ENCODE assay signal across 20 cellular contexts in the genomic region with DNA sequence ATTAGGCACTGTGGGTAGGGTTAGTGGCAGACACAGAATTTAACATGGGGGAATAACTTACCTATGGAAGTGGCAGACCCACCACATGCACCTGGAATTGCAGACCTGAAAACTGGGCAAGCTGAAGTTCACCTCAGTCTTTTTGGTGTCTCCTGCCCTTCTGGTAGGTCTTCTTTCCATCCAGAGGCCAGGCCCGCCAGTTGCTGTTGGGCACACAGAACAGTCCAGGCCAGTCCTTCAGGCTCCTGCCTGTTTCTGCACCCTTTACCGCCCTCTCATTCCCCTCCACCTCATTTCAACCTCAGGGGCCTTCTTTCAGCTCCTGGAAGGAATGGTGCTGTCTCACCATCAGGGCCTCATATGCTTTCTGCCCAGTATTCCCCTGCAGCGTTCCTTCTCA.
"Had no signal": no experiment of that assay in that cellular context is flagged by ENCODE, and none has a peak within 500 bp of the region (broad histone marks: within the 10 kb centered on the region; RNA-seq: fewer than 3 reads in every experiment).

No MANE protein-coding gene starts in this region.

- H3K27ac ChIP-seq: brain microvascular endothelial cell, cardiac muscle cell, Peyer's patch, RWPE1 had no signal

- H3K4me3 ChIP-seq: cardiac muscle cell, MG63, Peyer's patch had no signal

- H3K36me3 Mint-ChIP-seq: activated CD8-positive, alpha-beta memory T cell treated with anti-CD3 and anti-CD28 coated beads, Interleukin-2, amount 10 ng/mL, durations not matched to agents 7 days and 5 days; activated naive CD4-positive, alpha-beta T cell treated with anti-CD3 and anti-CD28 coated beads, Interleukin-2, amount 50 U/mL, for 72 hours had no signal

- H3K27ac Mint-ChIP-seq: activated CD8-positive, alpha-beta memory T cell treated with anti-CD3 and anti-CD28 coated beads, Interleukin-2, amount 10 ng/mL, durations not matched to agents 7 days and 5 days; activated naive CD4-positive, alpha-beta T cell treated with anti-CD3 and anti-CD28 coated beads, Interleukin-2, amount 50 U/mL, for 72 hours; T-helper 1 cell treated with Interleukin-12 subunit alpha and Interleukin-12 subunit beta and Interleukin-4 antibody, amounts not matched to agents 30 μg/mL and 1 μg/mL, for 36 hours had no signal

- H3K9me3 Mint-ChIP-seq: activated T-cell treated with anti-CD3 and anti-CD28 coated beads, Interleukin-2, amount 50 U/mL, for 4 hours; T-helper 1 cell treated with Interleukin-12 subunit alpha and Interleukin-12 subunit beta and Interleukin-4 antibody, amounts not matched to agents 30 μg/mL and 1 μg/mL, for 36 hours had no signal

- ATAC-seq: activated CD4-positive, CD25-positive, alpha-beta regulatory T cell treated with anti-CD3 and anti-CD28 coated beads, Interleukin-2, amount 50 U/mL, for 24 hours; activated CD8-positive, alpha-beta memory T cell treated with anti-CD3 and anti-CD28 coated beads, Interleukin-2, amount 10 ng/mL, durations not matched to agents 7 days and 5 days; activated naive CD4-positive, alpha-beta T cell treated with anti-CD3 and anti-CD28 coated beads, Interleukin-2, amount 50 U/mL, for 72 hours; activated T-cell treated with anti-CD3 and anti-CD28 coated beads, Interleukin-2, amount 50 U/mL, for 4 hours had no signal

- H3K27me3 Mint-ChIP-seq: activated CD8-positive, alpha-beta memory T cell treated with anti-CD3 and anti-CD28 coated beads, Interleukin-2, amount 10 ng/mL, durations not matched to agents 7 days and 5 days had no signal

- H3K27me3 ChIP-seq: brain microvascular endothelial cell, cardiac muscle cell, MG63, Peyer's patch had no signal

- H3K4me1 Mint-ChIP-seq: activated CD8-positive, alpha-beta memory T cell treated with anti-CD3 and anti-CD28 coated beads, Interleukin-2, amount 10 ng/mL, durations not matched to agents 7 days and 5 days had no signal

- H3K36me3 ChIP-seq: brain microvascular endothelial cell, cardiac muscle cell, MG63, Peyer's patch had no signal

- H3K4me3 Mint-ChIP-seq: activated CD8-positive, alpha-beta memory T cell treated with anti-CD3 and anti-CD28 coated beads, Interleukin-2, amount 10 ng/mL, durations not matched to agents 7 days and 5 days; activated T-cell treated with anti-CD3 and anti-CD28 coated beads, Interleukin-2, amount 50 U/mL, for 4 hours; T-helper 1 cell treated with Interleukin-12 subunit alpha and Interleukin-12 subunit beta and Interleukin-4 antibody, amounts not matched to agents 30 μg/mL and 1 μg/mL, for 36 hours had no signal

- DNase-seq: activated CD4-positive, alpha-beta T cell treated with anti-CD3 and anti-CD28 coated beads for 4 hours; activated CD4-positive, alpha-beta T cell treated with anti-CD3 and anti-CD28 coated beads, Interleukin-2, amount 50 U/mL, for 48 hours; activated CD8-positive, alpha-beta memory T cell treated with anti-CD3 and anti-CD28 coated beads, Interleukin-2, amount 10 ng/mL, durations not matched to agents 7 days and 5 days; activated effector memory CD4-positive, alpha-beta T cell treated with anti-CD3 and anti-CD28 coated beads, Interleukin-2, amount 50 U/mL, for 16 hours; activated naive CD4-positive, alpha-beta T cell treated with Interleukin-2 at 50 U/mL for 16 hours; activated T-cell treated with anti-CD3 and anti-CD28 coated beads, Interleukin-2, amount 50 U/mL, for 4 hours; amygdala; brain microvascular endothelial cell; MG63; MV-4-11; NCI-H2227 treated with DMSO at 0.1 percent for 48 hours; NCI-H446 treated with DMSO at 0.1 percent for 48 hours; NK-92 treated with Interleukin-12 subunit alpha and Interleukin-12 subunit beta, amount 100 ng/mL, for 24 hours; Peyer's patch; Right ventricle myocardium superior had no signal
